Comparison of ENCODE assay signal across 8 cellular contexts in the genomic region with DNA sequence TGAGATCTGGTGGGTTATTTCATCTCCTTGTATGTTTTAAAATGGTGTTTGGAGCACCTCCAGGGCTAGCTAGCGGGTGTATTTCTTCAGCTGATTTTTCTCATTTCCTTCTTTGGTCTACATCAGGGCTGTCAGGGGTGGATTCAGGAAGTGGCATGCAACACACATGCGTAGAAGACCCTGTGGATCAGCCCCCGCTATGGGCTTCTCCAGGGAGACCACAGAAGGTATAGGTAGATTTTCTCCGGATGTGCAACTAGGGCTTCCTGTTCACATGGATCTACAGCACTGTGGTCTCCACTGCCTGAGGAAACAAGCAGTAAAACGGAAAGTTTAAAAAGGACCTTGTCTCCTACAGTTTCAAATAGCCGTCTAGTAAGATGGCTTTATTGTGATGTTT.
DNase-seq lines count a peak whose midpoint lies in the region; ATAC-seq lines count a peak whose summit lies in the region.

No MANE protein-coding gene starts in this region.

- peaks cover 54% of the 10 kb centered on the region for H3K4me1 Mint-ChIP-seq in stimulated activated naive CD8-positive, alpha-beta T cell treated with anti-CD3 and anti-CD28 coated beads, Interleukin-15, Interleukin-2, amounts not matched to agents 100 ng/mL and 50 ng/mL, for 24 hours (ENCODE audit: low read depth)

- ATAC-seq in HG02623 (IDR thresholded peaks at IDR 0.05; ENCODE audit: unreplicated experiment) (peak; percentile 35), GM18870 (IDR thresholded peaks at IDR 0.05; ENCODE audit: unreplicated experiment) (no peak), HG02763 (IDR thresholded peaks at IDR 0.05; ENCODE audit: unreplicated experiment) (no peak)

- no peaks in the 10 kb centered on the region for H3K27me3 Mint-ChIP-seq in stimulated activated naive CD8-positive, alpha-beta T cell treated with anti-CD3 and anti-CD28 coated beads, Interleukin-15, Interleukin-2, amounts not matched to agents 100 ng/mL and 50 ng/mL, for 24 hours

- peak in 4 of 5 experiments; percentile 25 to 88 (median 73) for DNase-seq in T-helper 2 cell
- peak; percentile 47 for DNase-seq in effector CD4-positive, alpha-beta T cell
- no peak for DNase-seq in NCI-H69 (lab: John Stamatoyannopoulos, UW)
- DNase-seq in NCI-H146 treated with DMSO at 0.1 percent for 48 hours (lab: John Stamatoyannopoulos, UW; ENCODE audit: unreplicated experiment), result no peak

- peak overlapping the region; percentile 81 for H3K4me3 Mint-ChIP-seq in stimulated activated naive CD8-positive, alpha-beta T cell treated with anti-CD3 and anti-CD28 coated beads, Interleukin-15, Interleukin-2, amounts not matched to agents 100 ng/mL and 50 ng/mL, for 24 hours

- H3K36me3 Mint-ChIP-seq in stimulated activated naive CD8-positive, alpha-beta T cell treated with anti-CD3 and anti-CD28 coated beads, Interleukin-15, Interleukin-2, amounts not matched to agents 100 ng/mL and 50 ng/mL, for 24 hours (ENCODE audit: low read depth), result peaks cover 45% of the 10 kb centered on the region

- H3K9me3 Mint-ChIP-seq in stimulated activated naive CD8-positive, alpha-beta T cell treated with anti-CD3 and anti-CD28 coated beads, Interleukin-15, Interleukin-2, amounts not matched to agents 100 ng/mL and 50 ng/mL, for 24 hours, result no peaks in the 10 kb centered on the region

- peak overlapping the region; percentile 93 for H3K27ac Mint-ChIP-seq in stimulated activated naive CD8-positive, alpha-beta T cell treated with anti-CD3 and anti-CD28 coated beads, Interleukin-15, Interleukin-2, amounts not matched to agents 100 ng/mL and 50 ng/mL, for 24 hours

Comparison
In these comparisons a context has a peak if more than half of its experiments do, and no peak if none do; other contexts are left out.
1. DNase-seq: peak in T-helper 2 cell (4 of 5) and effector CD4-positive, alpha-beta T cell (single experiment); none in NCI-H69 (single experiment) and NCI-H146 treated with DMSO at 0.1 percent for 48 hours (single experiment).